In the genomic region with DNA sequence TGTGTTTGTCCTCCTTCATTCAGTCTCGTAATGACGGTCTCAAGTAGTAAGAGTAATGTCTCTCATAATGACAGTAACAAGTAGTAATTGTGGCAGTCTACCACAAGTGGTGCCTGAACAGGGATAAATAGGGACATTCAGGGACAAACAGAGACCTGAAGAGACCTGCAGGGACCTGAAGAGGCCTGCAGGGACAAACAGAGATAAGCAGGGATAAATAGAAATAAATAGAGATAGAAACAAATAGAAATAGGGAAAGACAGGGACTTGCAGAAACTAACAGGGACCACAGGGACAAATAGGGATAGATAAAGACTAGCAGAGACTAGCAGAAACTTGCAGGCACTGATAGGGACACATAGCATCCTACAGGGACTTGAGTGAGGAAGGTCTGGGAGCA, we compare ENCODE assay signal across 21 cellular contexts. TPM values are rescaled to one million over a fixed set of nuclear protein-coding genes. Genes with fewer than 3 reads are reported as not detected.
DNase-seq lines count a peak whose midpoint lies in the region; ATAC-seq and TF ChIP-seq lines count a peak whose summit lies in the region.
"Had no signal": no experiment of that assay in that cellular context is flagged by ENCODE, and none has a peak within 500 bp of the region (broad histone marks: within the 10 kb centered on the region; RNA-seq: fewer than 3 reads in every experiment).

No MANE protein-coding gene starts in this region.

- no peak for TF ChIP-seq POLR2A in testis (IDR thresholded peaks at IDR 0.05)

- no peak overlapping the region for H3K4me3 ChIP-seq in testis
- H3K4me3 ChIP-seq: MG63 had no signal

- H3K36me3 ChIP-seq in KOPT-K1 (ENCODE audit: insufficient read depth, low read length) (no peaks in the 10 kb centered on the region), testis (ENCODE audit: low read depth, missing control alignments) (no peaks in the 10 kb centered on the region)
- H3K36me3 ChIP-seq: MG63 had no signal

- peaks cover 10% of the 10 kb centered on the region for H3K4me1 ChIP-seq in testis

- intact Hi-C loops in testis (cut with DNase I; ENCODE audit: low total_unique reads): no loop called here

- whole genome bisulfite sequencing in testis, 2 donors: 65 to 87% methylated on average over 2 of the region's 2 CpGs

- no peaks in the 10 kb centered on the region for H3K27me3 ChIP-seq in testis

- H3K9me3 ChIP-seq in KOPT-K1 (ENCODE audit: insufficient read depth, low read length, poor library complexity, severe bottlenecking) (no peaks in the 10 kb centered on the region), testis (no peaks in the 10 kb centered on the region)

- TF ChIP-seq CTCF in testis (IDR thresholded peaks at IDR 0.05): no peak

- ATAC-seq in esophagus mucosa: no peak
- ATAC-seq in GM19397 (IDR thresholded peaks at IDR 0.05; ENCODE audit: unreplicated experiment): no peak
- ATAC-seq: Panc1, T-cell had no signal

- H3K27ac ChIP-seq in KOPT-K1 (ENCODE audit: low read depth, low read length, poor library complexity, severe bottlenecking) (peak overlapping the region; percentile 87), testis (peak overlapping the region; percentile 44 to 46)
- H3K27ac ChIP-seq: 22Rv1, C4-2B had no signal

- DNase-seq in NCI-H1105 treated with DMSO at 0.1 percent for 48 hours (lab: John Stamatoyannopoulos, UW): peak; percentile 14
- DNase-seq in NCI-H1105 (lab: John Stamatoyannopoulos, UW): no peak
- peak; percentile 36 for DNase-seq in NCI-H774 (lab: John Stamatoyannopoulos, UW)
- DNase-seq in testis: no peak
- DNase-seq in DMS53 treated with DMSO at 0.1 percent for 48 hours (lab: John Stamatoyannopoulos, UW; ENCODE audit: unreplicated experiment): no peak
- DNase-seq: Calu3; CD8-positive, alpha-beta memory T cell; GF-D8; Kasumi-1; MG63; NCI-H1048; NCI-H2081 treated with DMSO at 0.1 percent for 48 hours; SIG-M5; T-cell had no signal

RNA-seq across cellular contexts. Expression of gene UGT3A2, which starts 7.9 kb away (rescaled TPM):
- total RNA-seq in testis: 10 to 100 TPM in 1 of 2 donors, 1 to 10 TPM in 1; 6.9 to 10.8 TPM
- 14.9 TPM for polyA plus RNA-seq in testis (ENCODE audit: insufficient read depth, low read depth, low replicate concordance)
- total RNA-seq in esophagus mucosa: not detected
- total RNA-seq: Calu3; CD8-positive, alpha-beta memory T cell; NCI-H460; T-cell had no signal

Comparison
In these comparisons a context has a peak if more than half of its experiments do, and no peak if none do; other contexts are left out.
1. DNase-seq: peak in NCI-H1105 treated with DMSO at 0.1 percent for 48 hours (single experiment) and NCI-H774 (single experiment); none in NCI-H1105 (single experiment), testis (single experiment) and DMS53 treated with DMSO at 0.1 percent for 48 hours (single experiment).